18 cellular contexts compared by ENCODE assay signal in genomic region chr6:155219858-155220301, GRCh38. TPM values are rescaled to one million over a fixed set of nuclear protein-coding genes. Genes with fewer than 3 reads are reported as not detected.
DNase-seq lines count a peak whose midpoint lies in the region; ATAC-seq and TF ChIP-seq lines count a peak whose summit lies in the region.
"Had no signal": no experiment of that assay in that cellular context is flagged by ENCODE, and none has a peak within 500 bp of the region (broad histone marks: within the 10 kb centered on the region; RNA-seq: fewer than 3 reads in every experiment).

No MANE protein-coding gene starts in this region.

- H4K8ac ChIP-seq in H9 (replicated peaks; ENCODE audit: insufficient read length, low read depth, low read length) = no peak overlapping the region

- no peak overlapping the region for H3K4me3 Mint-ChIP-seq in H9
- H3K4me3 Mint-ChIP-seq in Calu3 (ENCODE audit: low read depth, unreplicated experiment) = no peak overlapping the region
- H3K4me3 Mint-ChIP-seq: activated naive CD8-positive, alpha-beta T cell treated with anti-CD3 and anti-CD28 coated beads for 36 hours; HFFc6 had no signal

- TF ChIP-seq CTCF in H9 (conservative IDR thresholded peaks at IDR 0.05) (no peak), Calu3 (IDR thresholded peaks at IDR 0.05; ENCODE audit: unreplicated experiment) (no peak)

- intact Hi-C loops in left ventricle myocardium superior (cut with micrococcal nuclease) (no loop called here), sciatic nerve (cut with DNase I) (no loop called here), Calu3 (cut with micrococcal nuclease; ENCODE audit: unreplicated experiment) (no loop called here)

- H4K91ac ChIP-seq in H9 (ENCODE audit: insufficient read length, low read depth, low read length) = no peak overlapping the region

- H3K27me3 Mint-ChIP-seq in H9 (ENCODE audit: low read depth) = no peaks in the 10 kb centered on the region
- H3K27me3 Mint-ChIP-seq in Calu3 (ENCODE audit: unreplicated experiment) = no peaks in the 10 kb centered on the region

- no peaks in the 10 kb centered on the region for H4K20me1 ChIP-seq in H9 (ENCODE audit: control insufficient read depth, insufficient read depth, insufficient read length)

- no peak for DNase-seq in H9
- no peak for DNase-seq in left ventricle myocardium superior
- no peak for DNase-seq in sciatic nerve (ENCODE audit: low spot score)
- DNase-seq in ACHN = no peak
- no peak for DNase-seq in NCI-H1930 (lab: John Stamatoyannopoulos, UW)
- DNase-seq in Calu3 = no peak
- DNase-seq: activated CD4-positive, alpha-beta T cell treated with anti-CD3 and anti-CD28 coated beads, Interleukin-2, amount 50 U/mL, for 4 hours; activated naive CD8-positive, alpha-beta T cell treated with anti-CD3 and anti-CD28 coated beads for 36 hours; activated T-cell treated with anti-CD3 and anti-CD28 coated beads, Interleukin-2, amount 50 U/mL, for 1 hour; DND-41; HFFc6; NCI-H748 treated with DMSO at 0.1 percent for 48 hours; small intestine; upper lobe of left lung had no signal

- H3K4me2 ChIP-seq in H9 (ENCODE audit: insufficient read depth, insufficient read length, low read length) = no peak overlapping the region

- H2BK5ac ChIP-seq in H9 (ENCODE audit: insufficient read length, low read length) = no peak overlapping the region

- in situ Hi-C loops in ACHN (cut with HindIII; ENCODE audit: low pct_ligation_motif_present, low pct_unique_long_range_greater_than_20kb, low sequenced_read_pairs) = no loop called here

- H3K27ac ChIP-seq in H9 (ENCODE audit: insufficient read length, low read depth, low read length) (no peak overlapping the region), angular gyrus (ENCODE audit: low read depth, low read length) (peak overlapping the region; percentile 51)
- H3K27ac ChIP-seq: C4-2B, upper lobe of left lung had no signal

- no peaks in the 10 kb centered on the region for H3K27me3 ChIP-seq in H9 (ENCODE audit: insufficient read depth, low read length)
- H3K27me3 ChIP-seq: upper lobe of left lung had no signal

- H3K79me1 ChIP-seq in H9 (ENCODE audit: insufficient read depth, low read depth, low read length, poor library complexity, severe bottlenecking) = no peaks in the 10 kb centered on the region

- no peak overlapping the region for H3K23ac ChIP-seq in H9 (ENCODE audit: insufficient read length, low read depth, low read length)

- no peak overlapping the region for H2AK5ac ChIP-seq in H9 (ENCODE audit: insufficient read length, low read length)

- BruUV-seq in Calu3 (replicated peaks; lab: Mats Ljungman, UMichigan) = no TSS peak

- H2BK20ac ChIP-seq in H9 (ENCODE audit: low read depth, low read length, poor library complexity, severe bottlenecking) = no peak overlapping the region

- H3K4ac ChIP-seq in H9 (ENCODE audit: low read depth, low read length) = no peak overlapping the region

- no peaks in the 10 kb centered on the region for H3K23me2 ChIP-seq in H9 (ENCODE audit: insufficient read length, low read depth, low read length, poor library complexity, severe bottlenecking)

- H3K9me3 Mint-ChIP-seq in H9 (no peaks in the 10 kb centered on the region), Calu3 (ENCODE audit: low read depth, unreplicated experiment) (no peaks in the 10 kb centered on the region)
- H3K9me3 Mint-ChIP-seq: activated naive CD8-positive, alpha-beta T cell treated with anti-CD3 and anti-CD28 coated beads for 36 hours; HFFc6 had no signal

- no peaks in the 10 kb centered on the region for H3K4me1 ChIP-seq in H9 (ENCODE audit: insufficient read depth, low read length)
- H3K4me1 ChIP-seq: upper lobe of left lung had no signal

- no peak overlapping the region for H2BK15ac ChIP-seq in H9 (ENCODE audit: low read depth, low read length)

- H3K4me1 Mint-ChIP-seq in H9 (peaks cover 13 to 19% of the 10 kb centered on the region in 2 experiments), Calu3 (ENCODE audit: low read depth, unreplicated experiment) (peaks cover 15% of the 10 kb centered on the region)

- ATAC-seq in left ventricle myocardium superior = peak; percentile 37
- peak; percentile 34 for ATAC-seq in sciatic nerve
- no peak for ATAC-seq in GM19467 (IDR thresholded peaks at IDR 0.05; ENCODE audit: unreplicated experiment)

- no peak overlapping the region for H4K5ac ChIP-seq in H9 (ENCODE audit: insufficient read length, low read depth, low read length)

- no CpG with 5 or more reads among the region's 5 CpGs for WGBS in H9 (ENCODE audit: extremely low coverage, insufficient read length, low lambda C conversion rate)

- no peak overlapping the region for H2AFZ ChIP-seq in H9 (ENCODE audit: low read length)

- no peaks in the 10 kb centered on the region for H3K79me2 ChIP-seq in H9 (ENCODE audit: insufficient read depth, low read length)

- CTCF ChIA-PET in Calu3 (lab: Charles Lee) = no interaction called here

- H3K14ac ChIP-seq in H9 (ENCODE audit: insufficient read depth, low read length) = no peak overlapping the region

- H2BK120ac ChIP-seq in H9 (ENCODE audit: low read depth, low read length, poor library complexity, severe bottlenecking) = no peak overlapping the region

- no peak overlapping the region for H2BK12ac ChIP-seq in H9 (ENCODE audit: insufficient read length, low read depth, low read length)

- H3K27ac Mint-ChIP-seq in H9 (peak overlapping the region in 2 of 3 experiments; percentile 10 to 49; a peak in 2 of 7 replicates), Calu3 (ENCODE audit: unreplicated experiment) (no peak overlapping the region)
- H3K27ac Mint-ChIP-seq: activated naive CD8-positive, alpha-beta T cell treated with anti-CD3 and anti-CD28 coated beads for 36 hours; HFFc6 had no signal

- no peaks in the 10 kb centered on the region for H3K9me3 ChIP-seq in H9 (ENCODE audit: control insufficient read depth, low read depth, low read length)
- H3K9me3 ChIP-seq: upper lobe of left lung had no signal

- H3K18ac ChIP-seq in H9 (ENCODE audit: insufficient read length, low read depth, low read length) = no peak overlapping the region

- H3K56ac ChIP-seq in H9 (ENCODE audit: insufficient read length, low read depth, low read length) = no peak overlapping the region

- H3K36me3 Mint-ChIP-seq in H9 (ENCODE audit: insufficient read depth in 1 of 3, low read depth in 3 of 3) = peaks cover 0 to 9% (median 4%) of the 10 kb centered on the region in 3 experiments; a peak in 3 of 7 replicates
- H3K36me3 Mint-ChIP-seq in Calu3 (ENCODE audit: insufficient read depth, unreplicated experiment) = peaks cover 11% of the 10 kb centered on the region
- H3K36me3 Mint-ChIP-seq: activated naive CD8-positive, alpha-beta T cell treated with anti-CD3 and anti-CD28 coated beads for 36 hours had no signal

- H3T11ph ChIP-seq in H9 (ENCODE audit: low read length) = no peak overlapping the region

- no peak overlapping the region for H3K9ac ChIP-seq in H9 (ENCODE audit: extremely low read depth, insufficient read length, low read length)

RNA-seq across cellular contexts. Expression of gene CLDN20, which starts 43.9 kb away (rescaled TPM):
- not detected in 2 replicates for total RNA-seq in H9 (2021)
- not detected for total RNA-seq in left ventricle myocardium superior
- 2.2 TPM for total RNA-seq in sciatic nerve
- total RNA-seq in Calu3 (2022) = not detected in 2 replicates
- total RNA-seq: activated naive CD8-positive, alpha-beta T cell treated with anti-CD3 and anti-CD28 coated beads for 36 hours; HFFc6; mesenteric fat pad; upper lobe of left lung had no signal
